ENCODE assay signal across 9 cellular contexts in genomic region chr2:164015328-164016123, GRCh38.
A peak's percentile ranks its signal among the peaks of the same experiment; 100 is the strongest.
DNase-seq lines count a peak whose midpoint lies in the region; ATAC-seq and TF ChIP-seq lines count a peak whose summit lies in the region.
"Had no signal": no experiment of that assay in that cellular context is flagged by ENCODE, and none has a peak within 500 bp of the region (broad histone marks: within the 10 kb centered on the region; RNA-seq: fewer than 3 reads in every experiment).

No MANE protein-coding gene starts in this region.

- no peaks in the 10 kb centered on the region for H3K27me3 Mint-ChIP-seq in WTC11 (ENCODE audit: low read depth)
- H3K27me3 Mint-ChIP-seq: activated naive CD8-positive, alpha-beta T cell had no signal

- H3K27ac ChIP-seq in brain microvascular endothelial cell = no peak overlapping the region
- peak overlapping the region; percentile 42 for H3K27ac ChIP-seq in smooth muscle cell (ENCODE audit: low read depth)
- no peak overlapping the region for H3K27ac ChIP-seq in foreskin keratinocyte

- DNase-seq in brain microvascular endothelial cell (peak; percentile 36), smooth muscle cell (lab: John Stamatoyannopoulos, UW; ENCODE audit: unreplicated experiment) (no peak), foreskin keratinocyte (no peak), WTC11 (ENCODE audit: low spot score) (no peak), NCI-H82 treated with DMSO at 0.1 percent for 48 hours (lab: John Stamatoyannopoulos, UW; ENCODE audit: unreplicated experiment) (no peak)
- no peak for DNase-seq in stimulated activated CD4-positive, alpha-beta T cell treated with anti-CD3 and anti-CD28 coated beads, Interleukin-12 subunit alpha, Interleukin-12 subunit beta, amount 100 ng/mL, for 4 hours

- peaks cover 5% of the 10 kb centered on the region; the same call in 1 of the 2 replicates for H3K9me3 Mint-ChIP-seq in WTC11

- no peak overlapping the region for H3K9ac ChIP-seq in smooth muscle cell (ENCODE audit: low read depth)

- H3K4me3 ChIP-seq in brain microvascular endothelial cell (ENCODE audit: low read depth, low read length) (no peak overlapping the region), smooth muscle cell (no peak overlapping the region)

- H3K27me3 ChIP-seq in brain microvascular endothelial cell (replicated peaks) (no peaks in the 10 kb centered on the region), smooth muscle cell (ENCODE audit: low read depth) (no peaks in the 10 kb centered on the region), foreskin keratinocyte (no peaks in the 10 kb centered on the region)

- H3K27ac Mint-ChIP-seq in WTC11 = no peak overlapping the region
- H3K27ac Mint-ChIP-seq: activated naive CD8-positive, alpha-beta T cell had no signal

- CTCF ChIA-PET in WTC11 (lab: Charles Lee) = interaction anchor here (1.0 kb wide), 1 partner anchor 46 kb away, joined by 3 read pairs; no protein-coding TSS in a partner anchor

- H3F3A ChIP-seq in smooth muscle cell (ENCODE audit: low read depth) = no peaks in the 10 kb centered on the region

- in situ Hi-C loops in brain microvascular endothelial cell (cut with HindIII; ENCODE audit: low pct_ligation_motif_present, low sequenced_read_pairs) = no loop called here

- peaks cover 19% of the 10 kb centered on the region for H3K4me1 ChIP-seq in smooth muscle cell (ENCODE audit: low read depth)
- H3K4me1 ChIP-seq in foreskin keratinocyte = no peaks in the 10 kb centered on the region

- POLR2A ChIA-PET in WTC11 (lab: Charles Lee) = no interaction called here

- H3K4me1 Mint-ChIP-seq in WTC11 = peaks cover 10% of the 10 kb centered on the region

- no peaks in the 10 kb centered on the region for H3K36me3 Mint-ChIP-seq in WTC11
- H3K36me3 Mint-ChIP-seq: activated naive CD8-positive, alpha-beta T cell had no signal

- ATAC-seq in GM19372 (IDR thresholded peaks at IDR 0.05; ENCODE audit: low read depth, unreplicated experiment) (peak; percentile 90), HG03066 (IDR thresholded peaks at IDR 0.05; ENCODE audit: low read depth, unreplicated experiment) (peak; percentile 94), foreskin keratinocyte (no peak), WTC11 (no peak)

- H3K4me2 ChIP-seq in smooth muscle cell = no peak overlapping the region

- H3K36me3 ChIP-seq in brain microvascular endothelial cell (replicated peaks) (no peaks in the 10 kb centered on the region), smooth muscle cell (ENCODE audit: low read depth) (no peaks in the 10 kb centered on the region)

- 63% methylated on average over 12 of the region's 12 CpGs for WGBS in smooth muscle cell (ENCODE audit: low lambda C conversion rate)

- no peak overlapping the region for H3K4me3 Mint-ChIP-seq in WTC11
- H3K4me3 Mint-ChIP-seq: activated naive CD8-positive, alpha-beta T cell had no signal

- H3K79me2 ChIP-seq in smooth muscle cell (ENCODE audit: low read depth) = no peaks in the 10 kb centered on the region

- H4K20me1 ChIP-seq in smooth muscle cell (ENCODE audit: low read depth) = no peaks in the 10 kb centered on the region

- H2AFZ ChIP-seq in smooth muscle cell (ENCODE audit: low read depth) = peak overlapping the region; percentile 38

- H3K9me3 ChIP-seq in smooth muscle cell (replicated peaks; ENCODE audit: low read depth) = no peaks in the 10 kb centered on the region

- TF ChIP-seq CTCF in brain microvascular endothelial cell (IDR thresholded peaks at IDR 0.05; ENCODE audit: low read depth, low read length, missing control alignments) (no peak), smooth muscle cell (IDR thresholded peaks at IDR 0.05; ENCODE audit: borderline replicate concordance, insufficient read depth, poor library complexity, severe bottlenecking) (no peak), foreskin keratinocyte (conservative IDR thresholded peaks at IDR 0.05) (no peak), WTC11 (IDR thresholded peaks at IDR 0.05) (no peak)

TF ChIP-seq in WTC11, 78 proteins besides CTCF, POLR2A, EP300 and RAD21:
- TF ChIP-seq TCF7 (CRISPR knock-in tag; IDR thresholded peaks at IDR 0.05; ENCODE audit: low read depth) (no peak), KAT7 (CRISPR knock-in tag; IDR thresholded peaks at IDR 0.05; ENCODE audit: borderline replicate concordance) (no peak), SMAD3 (CRISPR knock-in tag; IDR thresholded peaks at IDR 0.05; ENCODE audit: borderline replicate concordance) (no peak), ATF2 (CRISPR knock-in tag; IDR thresholded peaks at IDR 0.05; ENCODE audit: borderline replicate concordance, low read depth) (no peak), NFATC4 (CRISPR knock-in tag; IDR thresholded peaks at IDR 0.05) (no peak), ZNF416 (CRISPR knock-in tag; IDR thresholded peaks at IDR 0.05) (no peak), JUN (CRISPR knock-in tag; IDR thresholded peaks at IDR 0.05) (no peak)
- TF ChIP-seq, protein P1, sequence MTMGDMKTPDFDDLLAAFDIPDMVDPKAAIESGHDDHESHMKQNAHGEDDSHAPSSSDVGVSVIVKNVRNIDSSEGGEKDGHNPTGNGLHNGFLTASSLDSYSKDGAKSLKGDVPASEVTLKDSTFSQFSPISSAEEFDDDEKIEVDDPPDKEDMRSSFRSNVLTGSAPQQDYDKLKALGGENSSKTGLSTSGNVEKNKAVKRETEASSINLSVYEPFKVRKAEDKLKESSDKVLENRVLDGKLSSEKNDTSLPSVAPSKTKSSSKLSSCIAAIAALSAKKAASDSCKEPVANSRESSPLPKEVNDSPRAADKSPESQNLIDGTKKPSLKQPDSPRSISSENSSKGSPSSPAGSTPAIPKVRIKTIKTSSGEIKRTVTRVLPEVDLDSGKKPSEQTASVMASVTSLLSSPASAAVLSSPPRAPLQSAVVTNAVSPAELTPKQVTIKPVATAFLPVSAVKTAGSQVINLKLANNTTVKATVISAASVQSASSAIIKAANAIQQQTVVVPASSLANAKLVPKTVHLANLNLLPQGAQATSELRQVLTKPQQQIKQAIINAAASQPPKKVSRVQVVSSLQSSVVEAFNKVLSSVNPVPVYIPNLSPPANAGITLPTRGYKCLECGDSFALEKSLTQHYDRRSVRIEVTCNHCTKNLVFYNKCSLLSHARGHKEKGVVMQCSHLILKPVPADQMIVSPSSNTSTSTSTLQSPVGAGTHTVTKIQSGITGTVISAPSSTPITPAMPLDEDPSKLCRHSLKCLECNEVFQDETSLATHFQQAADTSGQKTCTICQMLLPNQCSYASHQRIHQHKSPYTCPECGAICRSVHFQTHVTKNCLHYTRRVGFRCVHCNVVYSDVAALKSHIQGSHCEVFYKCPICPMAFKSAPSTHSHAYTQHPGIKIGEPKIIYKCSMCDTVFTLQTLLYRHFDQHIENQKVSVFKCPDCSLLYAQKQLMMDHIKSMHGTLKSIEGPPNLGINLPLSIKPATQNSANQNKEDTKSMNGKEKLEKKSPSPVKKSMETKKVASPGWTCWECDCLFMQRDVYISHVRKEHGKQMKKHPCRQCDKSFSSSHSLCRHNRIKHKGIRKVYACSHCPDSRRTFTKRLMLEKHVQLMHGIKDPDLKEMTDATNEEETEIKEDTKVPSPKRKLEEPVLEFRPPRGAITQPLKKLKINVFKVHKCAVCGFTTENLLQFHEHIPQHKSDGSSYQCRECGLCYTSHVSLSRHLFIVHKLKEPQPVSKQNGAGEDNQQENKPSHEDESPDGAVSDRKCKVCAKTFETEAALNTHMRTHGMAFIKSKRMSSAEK (CRISPR knock-in tag; IDR thresholded peaks at IDR 0.05; ENCODE audit: borderline replicate concordance) = no peak
- TF ChIP-seq, protein P2, sequence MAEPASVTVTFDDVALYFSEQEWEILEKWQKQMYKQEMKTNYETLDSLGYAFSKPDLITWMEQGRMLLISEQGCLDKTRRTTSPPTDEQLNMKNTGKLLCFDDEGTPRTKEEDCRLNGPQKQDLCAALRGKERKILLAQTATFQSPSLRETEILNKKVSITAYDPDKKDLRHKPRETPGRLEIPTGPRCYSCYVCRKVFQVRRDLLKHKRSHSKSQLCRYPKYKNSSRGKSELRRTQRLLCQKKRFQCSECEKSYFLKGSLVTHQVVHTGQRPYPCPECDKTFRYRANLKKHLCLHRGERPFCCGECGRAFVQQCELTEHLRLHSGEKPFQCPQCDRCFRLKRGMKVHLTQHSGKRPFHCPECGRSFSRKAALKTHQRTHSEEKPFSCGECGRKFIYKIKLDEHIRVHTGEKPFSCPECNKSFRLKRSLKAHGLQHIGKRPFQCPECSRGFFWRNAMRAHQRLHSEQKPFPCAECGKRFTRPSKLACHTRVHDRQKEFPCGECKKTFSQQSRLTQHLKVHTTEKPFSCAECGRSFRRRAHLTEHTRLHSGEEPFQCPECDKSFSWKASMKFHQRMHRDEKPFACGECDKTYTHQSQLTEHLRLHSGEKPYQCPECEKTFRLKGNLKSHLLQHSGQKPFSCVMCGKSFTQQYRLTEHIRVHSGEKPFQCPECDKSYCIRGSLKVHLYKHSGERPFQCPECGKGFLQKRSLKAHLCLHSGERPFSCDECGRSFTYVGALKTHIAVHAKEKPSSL (CRISPR knock-in tag; conservative IDR thresholded peaks at IDR 0.05) = no peak
TF ChIP-seq in WTC11: peak in this region for 0.

Comparison
In these comparisons a context has a peak if more than half of its experiments do, and no peak if none do; other contexts are left out.
1. ATAC-seq: peak in GM19372 (single experiment) and HG03066 (single experiment); none in foreskin keratinocyte (single experiment) and WTC11 (single experiment).